Comparison of ENCODE assay signal across 8 cellular contexts in the genomic region with DNA sequence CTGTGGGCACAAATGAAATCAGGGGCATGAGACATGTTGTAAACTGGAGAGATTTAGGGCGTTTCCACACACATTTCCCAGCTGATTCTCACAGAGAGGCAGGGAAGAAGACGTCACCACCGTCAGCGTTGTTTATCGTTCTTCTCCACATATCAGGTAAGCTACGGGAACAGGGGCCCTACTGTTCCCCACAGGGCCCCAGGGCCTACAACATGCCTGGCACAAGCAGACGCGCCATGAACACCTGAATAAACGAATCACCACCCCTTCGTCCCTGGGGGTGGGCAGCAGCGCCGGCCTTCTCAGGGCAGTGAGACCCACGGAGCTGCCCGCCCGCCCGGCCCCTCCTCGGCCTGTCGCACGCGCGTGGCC. TPM values are rescaled to one million over a fixed set of nuclear protein-coding genes. Genes with fewer than 3 reads are reported as not detected.
DNase-seq lines count a peak whose midpoint lies in the region; ATAC-seq and TF ChIP-seq lines count a peak whose summit lies in the region.

No MANE protein-coding gene starts in this region.

- no peaks in the 10 kb centered on the region for H3K27me3 Mint-ChIP-seq in activated CD4-positive, alpha-beta memory T cell treated with anti-CD3 and anti-CD28 coated beads for 36 hours

- H3K27ac ChIP-seq in cardiac muscle cell, result no peak overlapping the region

- H3K4me1 ChIP-seq in cardiac muscle cell (ENCODE audit: low read depth), result peaks cover 11% of the 10 kb centered on the region

- peak overlapping the region; percentile 88 for H3K4me3 ChIP-seq in GM08714 (ENCODE audit: low read length)
- H3K4me3 ChIP-seq in cardiac muscle cell, result peak overlapping the region; percentile 62

- no peaks in the 10 kb centered on the region for H3K9me3 Mint-ChIP-seq in activated CD4-positive, alpha-beta memory T cell treated with anti-CD3 and anti-CD28 coated beads for 36 hours

- CTCF ChIA-PET in activated CD4-positive, alpha-beta memory T cell treated with anti-CD3 and anti-CD28 coated beads for 36 hours (lab: Charles Lee), result no interaction called here

- POLR2A ChIA-PET in activated CD4-positive, alpha-beta memory T cell treated with anti-CD3 and anti-CD28 coated beads for 36 hours (lab: Charles Lee), result interaction anchor here (0.7 kb wide), 1 partner anchor 143 kb away, joined by 4 read pairs; no protein-coding TSS in a partner anchor

- H3K27ac Mint-ChIP-seq in activated CD4-positive, alpha-beta memory T cell treated with anti-CD3 and anti-CD28 coated beads for 36 hours, result peak overlapping the region; percentile 85

- no peaks in the 10 kb centered on the region for H3K36me3 ChIP-seq in cardiac muscle cell

- peak overlapping the region; percentile 91 for H3K4me3 Mint-ChIP-seq in activated CD4-positive, alpha-beta memory T cell treated with anti-CD3 and anti-CD28 coated beads for 36 hours

- ATAC-seq in HG03103 (IDR thresholded peaks at IDR 0.05; ENCODE audit: low read depth, unreplicated experiment) (peak; percentile 17), sciatic nerve (peak; percentile 34), HG02798 (IDR thresholded peaks at IDR 0.05; ENCODE audit: poor library complexity, unreplicated experiment) (no peak)

- TF ChIP-seq CTCF in cardiac muscle cell (IDR thresholded peaks at IDR 0.05; ENCODE audit: low read depth, low read length), result no peak

- intact Hi-C loops in activated CD4-positive, alpha-beta memory T cell treated with anti-CD3 and anti-CD28 coated beads for 36 hours (cut with micrococcal nuclease), result no loop called here
- intact Hi-C loops in sciatic nerve (cut with DNase I), result loop anchor here (10.0 kb wide), 1 partner anchor 427 kb away; no protein-coding TSS in a partner anchor
- intact Hi-C loops in posterior vena cava (cut with DNase I), result no loop called here

- peaks cover 28% of the 10 kb centered on the region for H3K4me1 Mint-ChIP-seq in activated CD4-positive, alpha-beta memory T cell treated with anti-CD3 and anti-CD28 coated beads for 36 hours (ENCODE audit: low read depth)

- H3K36me3 Mint-ChIP-seq in activated CD4-positive, alpha-beta memory T cell treated with anti-CD3 and anti-CD28 coated beads for 36 hours, result peaks cover 7% of the 10 kb centered on the region

- no peak for DNase-seq in activated CD4-positive, alpha-beta memory T cell treated with anti-CD3 and anti-CD28 coated beads for 36 hours
- DNase-seq in cardiac muscle cell (ENCODE audit: low read depth in 1 of 2, low spot score in 1 of 2), result peak in 1 of 2 donors; percentile 47
- no peak for DNase-seq in sciatic nerve (ENCODE audit: low spot score)
- DNase-seq in NCI-H524 (lab: John Stamatoyannopoulos, UW), result no peak
- no peak for DNase-seq in posterior vena cava (ENCODE audit: low spot score)

- no peaks in the 10 kb centered on the region for H3K9me3 ChIP-seq in cardiac muscle cell (ENCODE audit: low read depth)

- H3K27me3 ChIP-seq in cardiac muscle cell, result no peaks in the 10 kb centered on the region

RNA-seq across cellular contexts. Expression of a gene that starts 0.3 kb away (rescaled TPM):
- under 1 TPM; 0.27 to 0.29 TPM for total RNA-seq in activated CD4-positive, alpha-beta memory T cell treated with anti-CD3 and anti-CD28 coated beads for 36 hours
- total RNA-seq in cardiac muscle cell (2.2 and 3.8 TPM in 2 replicates), sciatic nerve (4.4 TPM), posterior vena cava (1 to 10 TPM; 1.7 to 2.0 TPM)
- polyA plus RNA-seq in cardiac muscle cell, result 1.5 and 2.4 TPM in 2 replicates

RNA-seq across cellular contexts. Expression of a gene that starts 50.5 kb away (rescaled TPM):
- not detected for total RNA-seq in activated CD4-positive, alpha-beta memory T cell treated with anti-CD3 and anti-CD28 coated beads for 36 hours
- total RNA-seq in cardiac muscle cell (2.2 and 3.2 TPM in 2 replicates), sciatic nerve (0.27 TPM), posterior vena cava (not detected)
- polyA plus RNA-seq in cardiac muscle cell, result 1.3 and 3.7 TPM in 2 replicates
